In genomic region chr1:151189638-151190445, GRCh38 we compare ENCODE assay signal across 8 cellular contexts. TPM values are rescaled to one million over a fixed set of nuclear protein-coding genes. Genes with fewer than 3 reads are reported as not detected.
DNase-seq lines count a peak whose midpoint lies in the region; ATAC-seq and TF ChIP-seq lines count a peak whose summit lies in the region.

TSS of gene VPS72 (minus strand) at chr1:151190197. CDS start at chr1:151190121, 76 bp downstream.

- H3K4me1 Mint-ChIP-seq in activated CD4-positive, alpha-beta T cell treated with anti-CD3 and anti-CD28 coated beads for 36 hours = peaks cover 27% of the 10 kb centered on the region
- peaks cover 29% of the 10 kb centered on the region for H3K4me1 Mint-ChIP-seq in chondrocyte (ENCODE audit: low read depth)

- TF ChIP-seq CTCF in chondrocyte (IDR thresholded peaks at IDR 0.05) = peak; percentile 34

- peaks cover 6% of the 10 kb centered on the region for H3K36me3 Mint-ChIP-seq in activated CD4-positive, alpha-beta T cell treated with anti-CD3 and anti-CD28 coated beads for 36 hours (ENCODE audit: low read depth)
- peaks cover 5% of the 10 kb centered on the region for H3K36me3 Mint-ChIP-seq in chondrocyte (ENCODE audit: low read depth)

- no peaks in the 10 kb centered on the region for H3K9me3 Mint-ChIP-seq in activated CD4-positive, alpha-beta T cell treated with anti-CD3 and anti-CD28 coated beads for 36 hours (ENCODE audit: low read depth)
- H3K9me3 Mint-ChIP-seq in chondrocyte (ENCODE audit: low read depth) = no peaks in the 10 kb centered on the region

- peak within 1 kb of the TSS; percentile 96 for H3K4me3 Mint-ChIP-seq in activated CD4-positive, alpha-beta T cell treated with anti-CD3 and anti-CD28 coated beads for 36 hours
- H3K4me3 Mint-ChIP-seq in chondrocyte (ENCODE audit: unreplicated experiment) = peak within 1 kb of the TSS; percentile 99

- POLR2A ChIA-PET in activated CD4-positive, alpha-beta T cell treated with anti-CD3 and anti-CD28 coated beads for 36 hours (lab: Charles Lee) = interaction anchor here (0.6 to 1.6 kb wide), 13 partner anchors 9 to 122 kb away, joined by 3 to 14 read pairs (median 4); partner anchors contain the start of genes PSMD4, SCNM1 and ZNF687

- peak within 1 kb of the TSS; percentile 98 for H3K27ac Mint-ChIP-seq in activated CD4-positive, alpha-beta T cell treated with anti-CD3 and anti-CD28 coated beads for 36 hours
- H3K27ac Mint-ChIP-seq in chondrocyte (ENCODE audit: unreplicated experiment) = peak within 1 kb of the TSS; percentile 100

- no peaks in the 10 kb centered on the region for H3K27me3 Mint-ChIP-seq in activated CD4-positive, alpha-beta T cell treated with anti-CD3 and anti-CD28 coated beads for 36 hours
- no peaks in the 10 kb centered on the region for H3K27me3 Mint-ChIP-seq in chondrocyte (ENCODE audit: low read depth)

- CTCF ChIA-PET in activated CD4-positive, alpha-beta T cell treated with anti-CD3 and anti-CD28 coated beads for 36 hours (lab: Charles Lee) = interaction anchor here (0.6 to 1.5 kb wide), 9 partner anchors 16 to 206 kb away, joined by 3 to 8 read pairs (median 4); partner anchors contain the start of gene TNFAIP8L2

- peak; percentile 84 for ATAC-seq in HG03439 (IDR thresholded peaks at IDR 0.05; ENCODE audit: unreplicated experiment)
- peak; percentile 96 for ATAC-seq in activated CD4-positive, alpha-beta T cell treated with anti-CD3 and anti-CD28 coated beads for 36 hours

- DNase-seq in Ammon's horn (ENCODE audit: low spot score) = peak; percentile 92
- peak; percentile 90 for DNase-seq in GM19238 (ENCODE audit: insufficient read length, low spot score)
- peak; percentile 49 for DNase-seq in NCI-H524 treated with DMSO at 0.1 percent for 48 hours (lab: John Stamatoyannopoulos, UW)
- peak; percentile 93 for DNase-seq in activated CD4-positive, alpha-beta T cell treated with anti-CD3 and anti-CD28 coated beads for 36 hours
- DNase-seq in chondrocyte (ENCODE audit: low spot score) = peak; percentile 96
- peak; percentile 93 for DNase-seq in kidney tubule cell (ENCODE audit: low spot score)
- DNase-seq in stimulated activated CD4-positive, alpha-beta T cell treated with anti-CD3 and anti-CD28 coated beads, Interleukin-1b, Interleukin-23, amount 100 ng/mL, for 24 hours (ENCODE audit: low read depth in 4 of 4, low spot score in 1 of 4) = peak; percentile 65 to 80 (median 74)

- intact Hi-C loops in activated CD4-positive, alpha-beta T cell treated with anti-CD3 and anti-CD28 coated beads for 36 hours (cut with DNase I, micrococcal nuclease) = loop anchor here (1.0 to 2.0 kb wide), 7 partner anchors 8 to 182 kb away; partner anchors contain the start of genes PIP5K1A (in 2 of the 2), PI4KB (in 1 of the 2), PRUNE1 (in 1 of the 2) and PSMD4 (in 1 of the 2)

RNA-seq across cellular contexts. Expression of gene VPS72, which starts in this region (rescaled TPM):
- total RNA-seq in activated CD4-positive, alpha-beta T cell treated with anti-CD3 and anti-CD28 coated beads for 36 hours = 10 to 100 TPM; 77.1 to 77.8 TPM
- 40.4 to 70.5 TPM (median 64.0 TPM) in 3 replicates for total RNA-seq in chondrocyte

Comparison
In these comparisons a context has a peak if more than half of its experiments do, and no peak if none do; other contexts are left out.
1. Peak in every context shown above with its lines: DNase-seq and ATAC-seq.